21 cellular contexts compared by ENCODE assay signal in genomic region chr15:44097552-44097951, GRCh38.
A peak's percentile ranks its signal among the peaks of the same experiment; 100 is the strongest.
DNase-seq lines count a peak whose midpoint lies in the region; ATAC-seq and TF ChIP-seq lines count a peak whose summit lies in the region.
"Had no signal": no experiment of that assay in that cellular context is flagged by ENCODE, and none has a peak within 500 bp of the region (broad histone marks: within the 10 kb centered on the region; RNA-seq: fewer than 3 reads in every experiment).

No MANE protein-coding gene starts in this region.

- no peak overlapping the region for H3K4me3 Mint-ChIP-seq in T-helper 2 cell treated with Interferon-gamma antibody and Interleukin-4, amounts not matched to agents 5 μg/mL and 100 μg/mL, for 36 hours
- H3K4me3 Mint-ChIP-seq: B cell; CD4-positive, CD25-positive, alpha-beta regulatory T cell; CD8-positive, alpha-beta memory T cell; H9 had no signal

- no peaks in the 10 kb centered on the region for H3K4me1 Mint-ChIP-seq in T-helper 2 cell treated with Interferon-gamma antibody and Interleukin-4, amounts not matched to agents 5 μg/mL and 100 μg/mL, for 36 hours (ENCODE audit: low read depth)
- H3K4me1 Mint-ChIP-seq: B cell; CD4-positive, CD25-positive, alpha-beta regulatory T cell; CD8-positive, alpha-beta memory T cell had no signal

- H3K4me1 ChIP-seq in Panc1 (ENCODE audit: control insufficient read depth, insufficient read depth, low read length) (peaks cover 32% of the 10 kb centered on the region), prostate gland (replicated peaks) (no peaks in the 10 kb centered on the region)

- CTCF ChIA-PET in Panc1 (lab: Charles Lee) = interaction anchor here (0.6 kb wide), 1 partner anchor 57 kb away, joined by 4 read pairs; no protein-coding TSS in a partner anchor

- ATAC-seq in Panc1 = no peak; the same call in 1 of the 2 replicates
- ATAC-seq: GM12878, HepG2 had no signal

- H3K27ac ChIP-seq in C4-2B (peak overlapping the region; percentile 66; the same call in 1 of the 2 replicates), Panc1 (ENCODE audit: low read length) (0 out of 2 replicates have a peak overlapping the region, but pooled peaks have one; percentile 40), cingulate gyrus (ENCODE audit: low read depth, low read length) (peak overlapping the region; percentile 84), prostate gland (peak overlapping the region in 1 of 2 donors; percentile 36)
- H3K27ac ChIP-seq: BLaER1 treated with 17β-estradiol and CSF1 and Interleukin-3, amounts not matched to agents 10 nM and 100 nM had no signal

- H3K27me3 Mint-ChIP-seq in T-helper 2 cell treated with Interferon-gamma antibody and Interleukin-4, amounts not matched to agents 5 μg/mL and 100 μg/mL, for 36 hours (ENCODE audit: low read depth) = peaks cover 13% of the 10 kb centered on the region

- intact Hi-C loops in Panc1 (cut with micrococcal nuclease; ENCODE audit: unreplicated experiment) (no loop called here), prostate gland (cut with DNase I) (no loop called here)

- no peak for TF ChIP-seq POLR2A in prostate gland (IDR thresholded peaks at IDR 0.05)

- no TSS peak for BruUV-seq in Panc1 (replicated peaks; lab: Mats Ljungman, UMichigan)

- TF ChIP-seq CTCF in C4-2B (conservative IDR thresholded peaks at IDR 0.05) (no peak), Panc1 (IDR thresholded peaks at IDR 0.05) (no peak), prostate gland (IDR thresholded peaks at IDR 0.05) (no peak)

- H3K36me3 ChIP-seq in Panc1 (ENCODE audit: control insufficient read depth, insufficient read depth, low read length) = no peaks in the 10 kb centered on the region
- H3K36me3 ChIP-seq in prostate gland = no peaks in the 10 kb centered on the region
- H3K36me3 ChIP-seq: BLaER1 treated with 17β-estradiol and CSF1 and Interleukin-3, amounts not matched to agents 10 nM and 100 nM had no signal

- no peak overlapping the region for H3K4me3 ChIP-seq in Panc1 (ENCODE audit: low read depth in 2 of 2, low read length in 2 of 2)
- no peak overlapping the region for H3K4me3 ChIP-seq in prostate gland
- H3K4me3 ChIP-seq: BLaER1 treated with 17β-estradiol and CSF1 and Interleukin-3, amounts not matched to agents 10 nM and 100 nM; GM12878 had no signal

- no peak overlapping the region for H3K27ac Mint-ChIP-seq in T-helper 2 cell treated with Interferon-gamma antibody and Interleukin-4, amounts not matched to agents 5 μg/mL and 100 μg/mL, for 36 hours
- H3K27ac Mint-ChIP-seq: B cell; CD4-positive, CD25-positive, alpha-beta regulatory T cell; CD8-positive, alpha-beta memory T cell; H9 had no signal

- H3K9me3 ChIP-seq in Panc1 (ENCODE audit: control insufficient read depth, insufficient read depth, low read depth, low read length) (no peaks in the 10 kb centered on the region), prostate gland (no peaks in the 10 kb centered on the region)
- H3K9me3 ChIP-seq: BLaER1 treated with 17β-estradiol and CSF1 and Interleukin-3, amounts not matched to agents 10 nM and 100 nM had no signal

- no peaks in the 10 kb centered on the region for H3K9me3 Mint-ChIP-seq in T-helper 2 cell treated with Interferon-gamma antibody and Interleukin-4, amounts not matched to agents 5 μg/mL and 100 μg/mL, for 36 hours
- H3K9me3 Mint-ChIP-seq: CD4-positive, CD25-positive, alpha-beta regulatory T cell; CD8-positive, alpha-beta memory T cell; H9 had no signal

- no peaks in the 10 kb centered on the region for H3K36me3 Mint-ChIP-seq in T-helper 2 cell treated with Interferon-gamma antibody and Interleukin-4, amounts not matched to agents 5 μg/mL and 100 μg/mL, for 36 hours (ENCODE audit: low read depth)
- H3K36me3 Mint-ChIP-seq: CD4-positive, CD25-positive, alpha-beta regulatory T cell; CD8-positive, alpha-beta memory T cell had no signal

- POLR2A ChIA-PET in Panc1 (lab: Charles Lee) = no interaction called here

- in situ Hi-C loops in Panc1 (cut with HindIII; ENCODE audit: low pct_unique_long_range_greater_than_20kb, low sequenced_read_pairs) = no loop called here

- 36% methylated on average over 3 of the region's 3 CpGs for WGBS in prostate gland

- DNase-seq in Panc1 (ENCODE audit: low read depth, low spot score) (no peak), prostate gland (ENCODE audit: low spot score) (peak; percentile 30), A172 (ENCODE audit: low spot score) (no peak), NCI-H510A (lab: John Stamatoyannopoulos, UW) (no peak)
- no peak for DNase-seq in activated naive CD4-positive, alpha-beta T cell (lab: John Stamatoyannopoulos, UW)
- no peak for DNase-seq in T-helper 2 cell treated with Interferon-gamma antibody and Interleukin-4, amounts not matched to agents 5 μg/mL and 100 μg/mL, for 36 hours (ENCODE audit: low spot score)
- DNase-seq: 8988T; CD4-positive, CD25-positive, alpha-beta regulatory T cell; CD8-positive, alpha-beta memory T cell; COR-L47; DMS 273 treated with DMSO at 0.1 percent for 48 hours; DMS53; DND-41; EL; H9 had no signal

- H3K27me3 ChIP-seq in Panc1 (ENCODE audit: control insufficient read depth, insufficient read depth, low read length) (no peaks in the 10 kb centered on the region), prostate gland (replicated peaks; ENCODE audit: insufficient read depth) (no peaks in the 10 kb centered on the region)
- H3K27me3 ChIP-seq: BLaER1 treated with 17β-estradiol and CSF1 and Interleukin-3, amounts not matched to agents 10 nM and 100 nM had no signal
